In the genomic region with DNA sequence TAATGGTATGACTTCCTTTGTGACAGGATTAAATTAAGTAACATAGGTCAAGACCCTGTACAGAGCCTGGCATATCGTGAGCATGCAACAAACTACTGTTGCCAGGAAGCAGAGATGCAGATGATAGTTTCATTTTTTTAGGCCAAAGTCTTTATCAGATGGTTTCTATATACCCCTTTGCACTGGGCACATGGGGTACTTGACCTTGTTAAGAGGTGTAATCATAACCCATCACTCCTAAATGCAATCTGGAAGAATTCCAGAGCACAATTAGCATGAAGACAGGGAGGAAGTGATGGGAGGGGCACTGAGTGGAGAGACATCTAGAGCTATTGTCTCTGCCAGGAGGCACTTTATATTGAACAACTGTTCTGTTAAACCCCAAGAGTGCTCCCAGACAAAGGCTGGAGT, we compare ENCODE assay signal across 8 cellular contexts. TPM values are rescaled to one million over a fixed set of nuclear protein-coding genes. Genes with fewer than 3 reads are reported as not detected.
DNase-seq lines count a peak whose midpoint lies in the region; ATAC-seq and TF ChIP-seq lines count a peak whose summit lies in the region.

No MANE protein-coding gene starts in this region.

- no peak for TF ChIP-seq CTCF in MCF 10A (IDR thresholded peaks at IDR 0.05; ENCODE audit: unreplicated experiment)
- no peak for TF ChIP-seq CTCF in breast epithelium (IDR thresholded peaks at IDR 0.05)
- TF ChIP-seq CTCF in foreskin keratinocyte (conservative IDR thresholded peaks at IDR 0.05), result no peak
- TF ChIP-seq CTCF in type B pancreatic cell (conservative IDR thresholded peaks at IDR 0.05), result no peak

- H3K4me1 ChIP-seq in breast epithelium (peaks cover 18 to 19% of the 10 kb centered on the region in 2 donors), foreskin keratinocyte (peaks cover 57% of the 10 kb centered on the region)

- H3K9me3 Mint-ChIP-seq in MCF 10A (ENCODE audit: unreplicated experiment) (no peaks in the 10 kb centered on the region), type B pancreatic cell (no peaks in the 10 kb centered on the region)

- no peaks in the 10 kb centered on the region for H3K27me3 Mint-ChIP-seq in MCF 10A (ENCODE audit: insufficient read depth, unreplicated experiment)
- H3K27me3 Mint-ChIP-seq in type B pancreatic cell, result no peaks in the 10 kb centered on the region

- H3K4me1 Mint-ChIP-seq in MCF 10A (ENCODE audit: insufficient read depth, unreplicated experiment) (peaks cover 71% of the 10 kb centered on the region), type B pancreatic cell (ENCODE audit: unreplicated experiment) (peaks cover 58% of the 10 kb centered on the region)

- H3K27me3 ChIP-seq in breast epithelium, result no peaks in the 10 kb centered on the region
- no peaks in the 10 kb centered on the region for H3K27me3 ChIP-seq in foreskin keratinocyte

- no peak for TF ChIP-seq POLR2A in breast epithelium (IDR thresholded peaks at IDR 0.05)

- DNase-seq in MCF 10A (ENCODE audit: unreplicated experiment), result peak; percentile 16
- no peak for DNase-seq in breast epithelium (ENCODE audit: low spot score in 2 of 2)
- DNase-seq in SK-N-MC (ENCODE audit: low read depth, low spot score), result no peak
- DNase-seq in foreskin keratinocyte, result no peak
- no peak for DNase-seq in type B pancreatic cell (ENCODE audit: extremely low spot score, unreplicated experiment)
- DNase-seq in GOT3 (lab: John Stamatoyannopoulos, UW), result no peak
- DNase-seq in Ammon's horn (ENCODE audit: low spot score), result no peak
- no peak for DNase-seq in G401 (ENCODE audit: low spot score)

- H3K9me3 ChIP-seq in breast epithelium (no peaks in the 10 kb centered on the region), SK-N-MC (ENCODE audit: low read depth, low read length) (no peaks in the 10 kb centered on the region)

- in situ Hi-C loops in G401 (cut with HindIII; ENCODE audit: low sequenced_read_pairs), result loop anchor here (25.0 kb wide), 1 partner anchor 141 kb away; the partner anchor contains the start of gene UQCRHL

- CTCF ChIA-PET in MCF 10A (lab: Yijun Ruan, JAX), result no interaction called here

- H3K27ac ChIP-seq in breast epithelium, result no peak overlapping the region
- peak overlapping the region; percentile 49; the same call in 1 of the 2 replicates for H3K27ac ChIP-seq in SK-N-MC
- peak overlapping the region; percentile 99 for H3K27ac ChIP-seq in foreskin keratinocyte

- H3K4me3 Mint-ChIP-seq in MCF 10A (ENCODE audit: unreplicated experiment) (no peak overlapping the region), type B pancreatic cell (no peak overlapping the region)

- intact Hi-C loops in MCF 10A (cut with micrococcal nuclease), result loop anchor here (2.0 kb wide), 1 partner anchor 161 kb away; no protein-coding TSS in a partner anchor
- intact Hi-C loops in breast epithelium (cut with DNase I; ENCODE audit: low total_unique reads), result loop anchor here (10.0 kb wide), 2 partner anchors 979 to 1719 kb away; no protein-coding TSS in a partner anchor

- peak overlapping the region; percentile 87 for H3K27ac Mint-ChIP-seq in MCF 10A (ENCODE audit: low read depth, unreplicated experiment)
- H3K27ac Mint-ChIP-seq in type B pancreatic cell, result peak overlapping the region; percentile 69

- POLR2A ChIA-PET in MCF 10A (lab: Yijun Ruan, JAX), result interaction anchor here (0.6 to 2.4 kb wide), 5 partner anchors 16 to 154 kb away, joined by 3 to 8 read pairs (median 3); no protein-coding TSS in a partner anchor

- ATAC-seq in foreskin keratinocyte, result no peak

- H3K36me3 Mint-ChIP-seq in MCF 10A (ENCODE audit: insufficient read depth, unreplicated experiment) (peaks cover 20% of the 10 kb centered on the region), type B pancreatic cell (peaks cover 11% of the 10 kb centered on the region)

- no TSS peak for BruUV-seq in MCF 10A (replicated peaks; lab: Mats Ljungman, UMichigan)

- no peak overlapping the region for H3K9ac ChIP-seq in SK-N-MC (ENCODE audit: insufficient read length)

- no peak overlapping the region for H3K4me3 ChIP-seq in breast epithelium
- no peak overlapping the region for H3K4me3 ChIP-seq in SK-N-MC

- H3K36me3 ChIP-seq in breast epithelium, result no peaks in the 10 kb centered on the region
- no peaks in the 10 kb centered on the region; the same call in 1 of the 2 replicates for H3K36me3 ChIP-seq in SK-N-MC (ENCODE audit: insufficient read depth, low read length)

RNA-seq across cellular contexts. Expression of gene ZBTB17, which starts 22.1 kb away (rescaled TPM):
- total RNA-seq in MCF 10A (2022) (46.3 and 48.3 TPM in 2 replicates), breast epithelium (10 to 100 TPM; 21.9 to 40.3 (median 38.5) TPM), foreskin keratinocyte (29.7 and 29.8 TPM in 2 replicates), type B pancreatic cell (ENCODE audit: low replicate concordance) (27.8 and 42.2 TPM in 2 replicates)
- polyA plus RNA-seq in foreskin keratinocyte, result 22.0 and 26.5 TPM in 2 replicates
- 32.8 and 43.4 TPM in 2 replicates for total RNA-seq in G401 (2014; rRNA removed; shearing (Covaris generic))

RNA-seq across cellular contexts. Expression of gene SRARP, which starts 50.2 kb away (rescaled TPM):
- total RNA-seq in MCF 10A (2022) (not detected in 2 replicates), breast epithelium (1 to 10 TPM in 2 of 3 donors, not detected in 1; 1.3 to 2.9 TPM), foreskin keratinocyte (not detected in 2 replicates), type B pancreatic cell (ENCODE audit: low replicate concordance) (not detected in 2 replicates)
- not detected in 2 replicates for polyA plus RNA-seq in foreskin keratinocyte
- not detected in 2 replicates for total RNA-seq in G401 (2014; rRNA removed; shearing (Covaris generic))

Comparison
In these comparisons a context has a peak if more than half of its experiments do, and no peak if none do; other contexts are left out.
1. H3K27ac ChIP-seq: peak in SK-N-MC (single experiment) and foreskin keratinocyte (single experiment); none in breast epithelium (0 of 2).